Comparison of ENCODE assay signal across 26 cellular contexts in the genomic region with DNA sequence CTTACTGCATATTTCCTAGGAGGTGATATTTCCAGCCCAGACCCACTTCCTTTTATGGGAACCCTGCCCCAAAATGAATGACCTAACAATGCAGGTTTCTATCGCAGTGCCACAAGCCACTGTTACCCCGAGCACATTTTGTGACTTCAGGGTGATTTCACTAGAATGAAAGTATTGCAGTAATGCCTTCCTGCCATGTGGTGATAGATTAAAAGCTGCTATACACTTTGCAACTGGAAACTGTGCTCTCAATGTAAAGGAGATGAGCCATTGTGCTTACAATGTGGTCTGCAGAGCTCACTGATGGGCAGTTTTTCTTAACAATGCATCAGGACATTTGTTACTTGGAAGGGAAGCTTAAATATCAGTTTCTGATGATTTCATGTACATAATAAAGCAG.
DNase-seq lines count a peak whose midpoint lies in the region; ATAC-seq and TF ChIP-seq lines count a peak whose summit lies in the region.
"Had no signal": no experiment of that assay in that cellular context is flagged by ENCODE, and none has a peak within 500 bp of the region (broad histone marks: within the 10 kb centered on the region; RNA-seq: fewer than 3 reads in every experiment).

No MANE protein-coding gene starts in this region.

- peaks cover 6% of the 10 kb centered on the region for H3K27me3 Mint-ChIP-seq in activated naive CD4-positive, alpha-beta T cell treated with anti-CD3 and anti-CD28 coated beads, Interleukin-2, amount 10 ng/mL, durations not matched to agents 7 days and 5 days
- H3K27me3 Mint-ChIP-seq in brain, result no peaks in the 10 kb centered on the region
- H3K27me3 Mint-ChIP-seq in stimulated activated naive CD8-positive, alpha-beta T cell treated with anti-CD3 and anti-CD28 coated beads, Interleukin-15, amount 100 ng/mL, for 72 hours, result no peaks in the 10 kb centered on the region
- H3K27me3 Mint-ChIP-seq in CD4-positive, alpha-beta T cell, result no peaks in the 10 kb centered on the region
- H3K27me3 Mint-ChIP-seq: CD4-positive, alpha-beta memory T cell had no signal

- H3K4me1 Mint-ChIP-seq in activated naive CD4-positive, alpha-beta T cell treated with anti-CD3 and anti-CD28 coated beads, Interleukin-2, amount 10 ng/mL, durations not matched to agents 7 days and 5 days, result peaks cover 17% of the 10 kb centered on the region
- H3K4me1 Mint-ChIP-seq in brain, result peaks cover 26% of the 10 kb centered on the region
- peaks cover 20% of the 10 kb centered on the region for H3K4me1 Mint-ChIP-seq in stimulated activated naive CD8-positive, alpha-beta T cell treated with anti-CD3 and anti-CD28 coated beads, Interleukin-15, amount 100 ng/mL, for 72 hours
- peaks cover 7% of the 10 kb centered on the region for H3K4me1 Mint-ChIP-seq in stimulated activated effector memory CD8-positive, alpha-beta T cell treated with anti-CD3 and anti-CD28 coated beads, Interleukin-12 subunit alpha, Interleukin-12 subunit beta, amount 100 ng/mL, for 72 hours
- H3K4me1 Mint-ChIP-seq in CD4-positive, alpha-beta T cell (ENCODE audit: low read depth), result no peaks in the 10 kb centered on the region

- POLR2A ChIA-PET in CD4-positive, alpha-beta T cell (lab: Charles Lee), result no interaction called here

- H3K27me3 ChIP-seq in CD4-positive, alpha-beta T cell (ENCODE audit: control insufficient read depth, insufficient read depth, low read length), result no peaks in the 10 kb centered on the region
- H3K27me3 ChIP-seq: BLaER1 had no signal

- H3K9me3 Mint-ChIP-seq in activated naive CD4-positive, alpha-beta T cell treated with anti-CD3 and anti-CD28 coated beads, Interleukin-2, amount 10 ng/mL, durations not matched to agents 7 days and 5 days, result no peaks in the 10 kb centered on the region
- peaks cover 0 to 7% (median 5%) of the 10 kb centered on the region in 5 experiments for H3K9me3 Mint-ChIP-seq in brain
- H3K9me3 Mint-ChIP-seq in stimulated activated naive CD8-positive, alpha-beta T cell treated with anti-CD3 and anti-CD28 coated beads, Interleukin-15, amount 100 ng/mL, for 72 hours, result no peaks in the 10 kb centered on the region
- no peaks in the 10 kb centered on the region for H3K9me3 Mint-ChIP-seq in stimulated activated effector memory CD8-positive, alpha-beta T cell treated with anti-CD3 and anti-CD28 coated beads, Interleukin-12 subunit alpha, Interleukin-12 subunit beta, amount 100 ng/mL, for 72 hours
- no peaks in the 10 kb centered on the region for H3K9me3 Mint-ChIP-seq in CD4-positive, alpha-beta T cell
- H3K9me3 Mint-ChIP-seq: CD4-positive, alpha-beta memory T cell; H9 had no signal

- no peaks in the 10 kb centered on the region for H3K9me3 ChIP-seq in CD4-positive, alpha-beta T cell (ENCODE audit: control insufficient read depth, low read length)
- H3K9me3 ChIP-seq: BLaER1, Caco-2 had no signal

- H3K27ac ChIP-seq in CD4-positive, alpha-beta T cell (ENCODE audit: low read depth, low read length), result no peak overlapping the region
- H3K27ac ChIP-seq: BLaER1, HL-60, RWPE1 had no signal

- intact Hi-C loops in CD4-positive, alpha-beta T cell (cut with DNase I, micrococcal nuclease), result no loop called here

- no peaks in the 10 kb centered on the region for H3K36me3 Mint-ChIP-seq in activated naive CD4-positive, alpha-beta T cell treated with anti-CD3 and anti-CD28 coated beads, Interleukin-2, amount 10 ng/mL, durations not matched to agents 7 days and 5 days
- peaks cover 2% of the 10 kb centered on the region for H3K36me3 Mint-ChIP-seq in brain
- H3K36me3 Mint-ChIP-seq in stimulated activated effector memory CD8-positive, alpha-beta T cell treated with anti-CD3 and anti-CD28 coated beads, Interleukin-12 subunit alpha, Interleukin-12 subunit beta, amount 100 ng/mL, for 72 hours, result no peaks in the 10 kb centered on the region
- peaks cover 11% of the 10 kb centered on the region for H3K36me3 Mint-ChIP-seq in CD4-positive, alpha-beta T cell (ENCODE audit: low read depth)

- TF ChIP-seq CTCF in NB4 (IDR thresholded peaks at IDR 0.05; ENCODE audit: low read depth, low read length), result no peak
- TF ChIP-seq CTCF in brain (conservative IDR thresholded peaks at IDR 0.05), result no peak
- no peak for TF ChIP-seq CTCF in CD4-positive, alpha-beta T cell (IDR thresholded peaks at IDR 0.05)

- peak; percentile 60 for ATAC-seq in stimulated activated naive CD8-positive, alpha-beta T cell treated with anti-CD3 and anti-CD28 coated beads, Interleukin-15, amount 100 ng/mL, for 72 hours
- ATAC-seq in stimulated activated effector memory CD8-positive, alpha-beta T cell treated with anti-CD3 and anti-CD28 coated beads, Interleukin-12 subunit alpha, Interleukin-12 subunit beta, amount 100 ng/mL, for 72 hours, result no peak
- no peak for ATAC-seq in GM21529 (IDR thresholded peaks at IDR 0.05; ENCODE audit: unreplicated experiment)
- no peak for ATAC-seq in CD4-positive, alpha-beta T cell (ENCODE audit: poor library complexity)
- ATAC-seq: HepG2 had no signal

- no peak overlapping the region for H3K4me3 Mint-ChIP-seq in activated naive CD4-positive, alpha-beta T cell treated with anti-CD3 and anti-CD28 coated beads, Interleukin-2, amount 10 ng/mL, durations not matched to agents 7 days and 5 days
- H3K4me3 Mint-ChIP-seq in brain, result no peak overlapping the region
- no peak overlapping the region for H3K4me3 Mint-ChIP-seq in stimulated activated naive CD8-positive, alpha-beta T cell treated with anti-CD3 and anti-CD28 coated beads, Interleukin-15, amount 100 ng/mL, for 72 hours
- no peak overlapping the region for H3K4me3 Mint-ChIP-seq in stimulated activated effector memory CD8-positive, alpha-beta T cell treated with anti-CD3 and anti-CD28 coated beads, Interleukin-12 subunit alpha, Interleukin-12 subunit beta, amount 100 ng/mL, for 72 hours
- H3K4me3 Mint-ChIP-seq in CD4-positive, alpha-beta T cell, result no peak overlapping the region
- H3K4me3 Mint-ChIP-seq: CD4-positive, alpha-beta memory T cell; H9; HFFc6 had no signal

- TF ChIP-seq POLR2A in NB4 (IDR thresholded peaks at IDR 0.05; ENCODE audit: extremely low read depth, insufficient read length), result no peak

- H3K27ac Mint-ChIP-seq in activated naive CD4-positive, alpha-beta T cell treated with anti-CD3 and anti-CD28 coated beads, Interleukin-2, amount 10 ng/mL, durations not matched to agents 7 days and 5 days, result peak overlapping the region; percentile 13
- H3K27ac Mint-ChIP-seq in brain, result peak overlapping the region in 3 of 5 experiments; percentile 48 to 85 (median 68)
- no peak overlapping the region for H3K27ac Mint-ChIP-seq in stimulated activated naive CD8-positive, alpha-beta T cell treated with anti-CD3 and anti-CD28 coated beads, Interleukin-15, amount 100 ng/mL, for 72 hours
- no peak overlapping the region for H3K27ac Mint-ChIP-seq in stimulated activated effector memory CD8-positive, alpha-beta T cell treated with anti-CD3 and anti-CD28 coated beads, Interleukin-12 subunit alpha, Interleukin-12 subunit beta, amount 100 ng/mL, for 72 hours
- no peak overlapping the region for H3K27ac Mint-ChIP-seq in CD4-positive, alpha-beta T cell
- H3K27ac Mint-ChIP-seq: H9, HFFc6 had no signal

- no peak overlapping the region for H3K4me3 ChIP-seq in NB4 (ENCODE audit: low read depth, low read length)
- H3K4me3 ChIP-seq: BLaER1 had no signal

- CTCF ChIA-PET in activated naive CD4-positive, alpha-beta T cell treated with anti-CD3 and anti-CD28 coated beads, Interleukin-2, amount 10 ng/mL, durations not matched to agents 7 days and 5 days (lab: Charles Lee), result no interaction called here
- CTCF ChIA-PET in CD4-positive, alpha-beta T cell (lab: Charles Lee), result interaction anchor here (0.9 kb wide), 1 partner anchor 37 kb away, joined by 3 read pairs; no protein-coding TSS in a partner anchor

- DNase-seq in activated naive CD4-positive, alpha-beta T cell treated with anti-CD3 and anti-CD28 coated beads, Interleukin-2, amount 10 ng/mL, durations not matched to agents 7 days and 5 days, result no peak
- no peak for DNase-seq in activated naive CD4-positive, alpha-beta T cell treated with anti-CD3 and anti-CD28 coated beads, Interleukin-2, amount 50 U/mL, for 16 hours
- DNase-seq in NB4 (ENCODE audit: low read depth), result peak; percentile 3
- no peak for DNase-seq in stimulated activated naive CD8-positive, alpha-beta T cell treated with anti-CD3 and anti-CD28 coated beads, Interleukin-15, amount 100 ng/mL, for 72 hours
- no peak for DNase-seq in stimulated activated effector memory CD8-positive, alpha-beta T cell treated with anti-CD3 and anti-CD28 coated beads, Interleukin-12 subunit alpha, Interleukin-12 subunit beta, amount 100 ng/mL, for 72 hours (ENCODE audit: low spot score in 2 of 2)
- no peak for DNase-seq in CD4-positive, alpha-beta T cell
- DNase-seq: Caco-2; CD4-positive, alpha-beta memory T cell; DMS 273 treated with DMSO at 0.1 percent for 48 hours; DMS79 treated with DMSO at 0.1 percent for 48 hours; H9; HFFc6; KBM-7; NCI-H1417; NCI-H1694 treated with DMSO at 0.1 percent for 48 hours; NCI-H2081 treated with DMSO at 0.1 percent for 48 hours; NCI-H2171 treated with DMSO at 0.1 percent for 48 hours; NCI-H526; SHP77 treated with DMSO at 0.1 percent for 48 hours; SK-N-SH had no signal

Comparison
In these comparisons a context has a peak if more than half of its experiments do, and no peak if none do; other contexts are left out.
1. H3K27ac Mint-ChIP-seq: peak in activated naive CD4-positive, alpha-beta T cell treated with anti-CD3 and anti-CD28 coated beads, Interleukin-2, amount 10 ng/mL, durations not matched to agents 7 days and 5 days (single experiment) and brain (3 of 5); none in stimulated activated naive CD8-positive, alpha-beta T cell treated with anti-CD3 and anti-CD28 coated beads, Interleukin-15, amount 100 ng/mL, for 72 hours (0 of 2), stimulated activated effector memory CD8-positive, alpha-beta T cell treated with anti-CD3 and anti-CD28 coated beads, Interleukin-12 subunit alpha, Interleukin-12 subunit beta, amount 100 ng/mL, for 72 hours (single experiment) and CD4-positive, alpha-beta T cell (single experiment).